In the genomic region with DNA sequence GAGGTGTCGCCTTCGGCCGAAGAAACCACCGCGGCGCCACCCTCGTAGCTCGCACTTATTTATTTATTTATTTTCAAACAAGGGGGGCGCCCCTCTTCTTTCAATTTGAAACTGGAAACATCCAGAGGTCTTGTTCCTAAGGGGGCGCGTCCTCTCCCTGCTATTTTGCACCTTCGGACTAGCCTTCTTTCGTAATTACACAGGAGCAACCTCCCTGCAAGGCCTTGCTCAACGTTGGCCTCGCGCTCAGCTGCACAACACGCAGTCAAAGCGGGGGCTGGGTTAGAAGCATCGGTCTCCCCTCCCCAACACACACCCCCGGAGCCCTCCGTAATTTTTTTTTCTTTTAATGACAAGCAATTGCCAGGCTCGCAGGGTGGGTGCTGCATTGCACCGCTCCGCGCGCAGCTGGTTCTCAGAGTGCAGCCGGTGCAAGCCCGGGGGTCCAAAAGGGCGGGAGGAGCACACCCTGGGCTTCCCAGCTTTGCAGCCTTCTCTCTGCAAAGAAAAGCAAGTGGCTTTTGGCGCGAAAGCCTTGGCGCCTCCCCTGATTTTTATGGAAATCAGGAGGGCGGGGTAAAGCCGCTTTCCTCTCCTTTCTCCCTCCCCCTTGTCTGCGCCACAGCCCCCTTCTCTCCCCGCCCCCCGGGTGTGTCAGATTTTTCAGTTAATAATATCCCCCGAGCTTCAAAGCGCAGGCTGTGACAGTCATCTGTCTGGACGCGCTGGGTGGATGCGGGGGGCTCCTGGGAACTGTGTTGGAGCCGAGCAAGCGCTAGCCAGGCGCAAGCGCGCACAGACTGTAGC, we compare ENCODE assay signal across 8 cellular contexts. TPM values are rescaled to one million over a fixed set of nuclear protein-coding genes. Genes with fewer than 3 reads are reported as not detected.
A peak's percentile ranks its signal among the peaks of the same experiment; 100 is the strongest.
DNase-seq lines count a peak whose midpoint lies in the region; ATAC-seq, FAIRE-seq and TF ChIP-seq lines count a peak whose summit lies in the region.

MYCN (plus strand) TSS at position 697 of the 807 bp plus-strand sequence. CDS start 1,515 bp downstream, outside the sequence.

- POLR2A ChIA-PET in activated CD4-positive, alpha-beta T cell treated with anti-CD3 and anti-CD28 coated beads, Interleukin-2, amount 10 ng/mL, durations not matched to agents 7 days and 5 days (lab: Charles Lee) = no interaction called here
- POLR2A ChIA-PET in endothelial cell of umbilical vein (lab: Charles Lee) = no interaction called here

- H4K20me1 ChIP-seq in endothelial cell of umbilical vein (replicated peaks; ENCODE audit: control insufficient read depth, extremely low read depth, insufficient read depth, low read length) = no peaks in the 10 kb centered on the region

- peaks cover 42 to 57% of the 10 kb centered on the region in 2 experiments for H3K27me3 ChIP-seq in endothelial cell of umbilical vein (ENCODE audit: control insufficient read depth in 2 of 2, insufficient read depth in 2 of 2, low read length in 2 of 2)

- H3K9me1 ChIP-seq in endothelial cell of umbilical vein (replicated peaks; ENCODE audit: control insufficient read depth, extremely low read depth, insufficient read depth, low read length) = no peaks in the 10 kb centered on the region

- CTCF ChIA-PET in activated CD4-positive, alpha-beta T cell treated with anti-CD3 and anti-CD28 coated beads, Interleukin-2, amount 10 ng/mL, durations not matched to agents 7 days and 5 days (lab: Charles Lee) = interaction anchor here (1.1 to 1.5 kb wide), 3 partner anchors 9 to 342 kb away, joined by 3 to 4 read pairs (median 3); no protein-coding TSS in a partner anchor
- CTCF ChIA-PET in endothelial cell of umbilical vein (lab: Charles Lee) = interaction anchor here (0.7 to 2.0 kb wide), 21 partner anchors 9 to 817 kb away, joined by 3 to 14 read pairs (median 4); no protein-coding TSS in a partner anchor

- TF ChIP-seq POLR2A in endothelial cell of umbilical vein (IDR thresholded peaks at IDR 0.05; ENCODE audit: low read depth, low read length) = no peak

- H3K4me3 ChIP-seq in endothelial cell of umbilical vein (replicated peaks in 1 of 3; ENCODE audit: insufficient read depth in 1 of 3, low read depth in 1 of 3, low read length in 3 of 3) (peak within 1 kb of the TSS in 2 of 3 experiments; percentile 2 to 47), mesodermal cell (ENCODE audit: extremely low read depth, insufficient read depth, low read length, poor library complexity, severe bottlenecking) (peak within 1 kb of the TSS; percentile 62)

- no peak for FAIRE-seq in endothelial cell of umbilical vein (lab: Jason Lieb, UNC)

- H3K9me3 ChIP-seq in endothelial cell of umbilical vein (replicated peaks; ENCODE audit: control insufficient read depth, insufficient read depth, low read length) (no peaks in the 10 kb centered on the region), mesodermal cell (ENCODE audit: control insufficient read depth, low read length) (no peaks in the 10 kb centered on the region)

- no peak within 1 kb of the TSS for H3K9ac ChIP-seq in endothelial cell of umbilical vein (replicated peaks; ENCODE audit: extremely low read depth, insufficient read depth, low read length)

- peaks cover 70% of the 10 kb centered on the region for H3K27me3 Mint-ChIP-seq in activated CD4-positive, alpha-beta T cell treated with anti-CD3 and anti-CD28 coated beads, Interleukin-2, amount 10 ng/mL, durations not matched to agents 7 days and 5 days
- peaks cover 62% of the 10 kb centered on the region for H3K27me3 Mint-ChIP-seq in stimulated activated naive CD8-positive, alpha-beta T cell treated with anti-CD3 and anti-CD28 coated beads, Interleukin-15, Interleukin-2, amounts not matched to agents 100 ng/mL and 50 ng/mL, for 24 hours

- H3K36me3 ChIP-seq in endothelial cell of umbilical vein (ENCODE audit: control insufficient read depth in 2 of 2, extremely low read depth in 1 of 2, insufficient read depth in 2 of 2, low read length in 2 of 2) (no peaks in the 10 kb centered on the region), mesodermal cell (ENCODE audit: control insufficient read depth, insufficient read depth, low read length) (no peaks in the 10 kb centered on the region)

- TF ChIP-seq CTCF in C4-2B (conservative IDR thresholded peaks at IDR 0.05) (peak; percentile 56), endothelial cell of umbilical vein (IDR thresholded peaks at IDR 0.05; ENCODE audit: extremely low read depth in 1 of 2, insufficient read depth in 1 of 2, low read depth in 1 of 2, low read length in 2 of 2) (no peak)

- H3K4me1 ChIP-seq in endothelial cell of umbilical vein (ENCODE audit: control insufficient read depth, extremely low read depth, insufficient read depth, low read length) = peaks cover 13% of the 10 kb centered on the region
- H3K4me1 ChIP-seq in mesodermal cell (ENCODE audit: control insufficient read depth, insufficient read depth, low read length, poor library complexity, severe bottlenecking) = peaks cover 12% of the 10 kb centered on the region

- no peak within 1 kb of the TSS for H3K27ac ChIP-seq in C4-2B
- H3K27ac ChIP-seq in endothelial cell of umbilical vein (ENCODE audit: insufficient read depth, low read depth, low read length) = no peak within 1 kb of the TSS
- peak within 1 kb of the TSS; percentile 6 for H3K27ac ChIP-seq in mesodermal cell (ENCODE audit: low read depth, low read length, severe bottlenecking)

- H3K4me2 ChIP-seq in endothelial cell of umbilical vein (ENCODE audit: insufficient read depth, low read length) = peak within 1 kb of the TSS; percentile 34

- dilution Hi-C loops in endothelial cell of umbilical vein (cut with MboI; ENCODE audit: extremely low pct_ligation_motif_present, low sequenced_read_pairs) = no loop called here

- ATAC-seq in GM21447 (IDR thresholded peaks at IDR 0.05; ENCODE audit: unreplicated experiment) (peak; percentile 51), HG03108 (IDR thresholded peaks at IDR 0.05; ENCODE audit: unreplicated experiment) (no peak)

- DNase-seq in NCI-H1694 treated with DMSO at 0.1 percent for 48 hours (lab: John Stamatoyannopoulos, UW) (peak; percentile 98), endothelial cell of umbilical vein (ENCODE audit: low read depth, low spot score) (peak; percentile 59)
- DNase-seq in activated CD4-positive, alpha-beta T cell treated with anti-CD3 and anti-CD28 coated beads, Interleukin-2, amount 10 ng/mL, durations not matched to agents 7 days and 5 days = peak; percentile 42

- no peaks in the 10 kb centered on the region for H3K9me3 Mint-ChIP-seq in activated CD4-positive, alpha-beta T cell treated with anti-CD3 and anti-CD28 coated beads, Interleukin-2, amount 10 ng/mL, durations not matched to agents 7 days and 5 days
- H3K9me3 Mint-ChIP-seq in stimulated activated naive CD8-positive, alpha-beta T cell treated with anti-CD3 and anti-CD28 coated beads, Interleukin-15, Interleukin-2, amounts not matched to agents 100 ng/mL and 50 ng/mL, for 24 hours = no peaks in the 10 kb centered on the region

- H2AFZ ChIP-seq in endothelial cell of umbilical vein (ENCODE audit: low read depth, low read length) = peak within 1 kb of the TSS; percentile 23

- H3K79me2 ChIP-seq in endothelial cell of umbilical vein (ENCODE audit: control insufficient read depth, insufficient read depth, low read length) = no peaks in the 10 kb centered on the region

- peak within 1 kb of the TSS; percentile 40 for H3K4me3 Mint-ChIP-seq in activated CD4-positive, alpha-beta T cell treated with anti-CD3 and anti-CD28 coated beads, Interleukin-2, amount 10 ng/mL, durations not matched to agents 7 days and 5 days
- H3K4me3 Mint-ChIP-seq in stimulated activated naive CD8-positive, alpha-beta T cell treated with anti-CD3 and anti-CD28 coated beads, Interleukin-15, Interleukin-2, amounts not matched to agents 100 ng/mL and 50 ng/mL, for 24 hours = peak within 1 kb of the TSS; percentile 68

- peaks cover 23% of the 10 kb centered on the region for H3K4me1 Mint-ChIP-seq in activated CD4-positive, alpha-beta T cell treated with anti-CD3 and anti-CD28 coated beads, Interleukin-2, amount 10 ng/mL, durations not matched to agents 7 days and 5 days
- H3K4me1 Mint-ChIP-seq in stimulated activated naive CD8-positive, alpha-beta T cell treated with anti-CD3 and anti-CD28 coated beads, Interleukin-15, Interleukin-2, amounts not matched to agents 100 ng/mL and 50 ng/mL, for 24 hours (ENCODE audit: low read depth) = peaks cover 22% of the 10 kb centered on the region

- no peak within 1 kb of the TSS for H3K27ac Mint-ChIP-seq in activated CD4-positive, alpha-beta T cell treated with anti-CD3 and anti-CD28 coated beads, Interleukin-2, amount 10 ng/mL, durations not matched to agents 7 days and 5 days
- H3K27ac Mint-ChIP-seq in stimulated activated naive CD8-positive, alpha-beta T cell treated with anti-CD3 and anti-CD28 coated beads, Interleukin-15, Interleukin-2, amounts not matched to agents 100 ng/mL and 50 ng/mL, for 24 hours = no peak within 1 kb of the TSS

- H3K36me3 Mint-ChIP-seq in activated CD4-positive, alpha-beta T cell treated with anti-CD3 and anti-CD28 coated beads, Interleukin-2, amount 10 ng/mL, durations not matched to agents 7 days and 5 days (ENCODE audit: low read depth) = no peaks in the 10 kb centered on the region
- no peaks in the 10 kb centered on the region for H3K36me3 Mint-ChIP-seq in stimulated activated naive CD8-positive, alpha-beta T cell treated with anti-CD3 and anti-CD28 coated beads, Interleukin-15, Interleukin-2, amounts not matched to agents 100 ng/mL and 50 ng/mL, for 24 hours (ENCODE audit: low read depth)

- BruUV-seq in endothelial cell of umbilical vein (replicated peaks; lab: Mats Ljungman, UMichigan) = no TSS peak

- intact Hi-C loops in endothelial cell of umbilical vein (cut with micrococcal nuclease) = loop anchor here (1.0 to 5.0 kb wide), 6 partner anchors 188 to 669 kb away; no protein-coding TSS in a partner anchor

- WGBS in mesodermal cell (ENCODE audit: insufficient coverage in 2 of 2), 2 experiments = 0% methylated on average over 35 to 37 of the region's 47 CpGs

TF ChIP-seq in endothelial cell of umbilical vein, 7 proteins besides CTCF, POLR2A, EP300 and RAD21 (continues in another document):
- TF ChIP-seq, protein P1, sequence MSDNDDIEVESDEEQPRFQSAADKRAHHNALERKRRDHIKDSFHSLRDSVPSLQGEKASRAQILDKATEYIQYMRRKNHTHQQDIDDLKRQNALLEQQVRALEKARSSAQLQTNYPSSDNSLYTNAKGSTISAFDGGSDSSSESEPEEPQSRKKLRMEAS (IDR thresholded peaks at IDR 0.05; ENCODE audit: insufficient read depth, insufficient read length) = no peak

RNA-seq across cellular contexts. Expression of gene MYCN, which starts in this region (rescaled TPM):
- total RNA-seq in activated CD4-positive, alpha-beta T cell treated with anti-CD3 and anti-CD28 coated beads, Interleukin-2, amount 10 ng/mL, durations not matched to agents 7 days and 5 days = not detected
- total RNA-seq in endothelial cell of umbilical vein = 3.6 and 6.8 TPM in 2 replicates
- 0.47 and 0.67 TPM in 2 replicates for polyA plus RNA-seq in endothelial cell of umbilical vein
- 0.40 and 0.45 TPM in 2 replicates for polyA plus RNA-seq in endothelial cell of umbilical vein (2011; cell fraction: cytosol; rRNA removed)
- polyA plus RNA-seq in endothelial cell of umbilical vein (2011; cell fraction: nucleus; rRNA removed) = 1.1 TPM in 2 replicates
- 0.62 and 2.3 TPM in 2 replicates for polyA plus RNA-seq in endothelial cell of umbilical vein (2012)
- 0.53 and 1.0 TPM in 2 replicates for polyA minus RNA-seq in endothelial cell of umbilical vein
- not detected for polyA minus RNA-seq in endothelial cell of umbilical vein (2011; cell fraction: cytosol; rRNA and poly(A)+ RNA removed)
- 0.48 and 0.63 TPM in 2 replicates for polyA minus RNA-seq in endothelial cell of umbilical vein (2011; cell fraction: nucleus; rRNA and poly(A)+ RNA removed)
- 16.4 TPM for polyA plus RNA-seq in mesodermal cell (2013, experiment 1 of 2)
- 16.5 TPM for polyA plus RNA-seq in mesodermal cell (2013, experiment 2 of 2)

Comparison
In these comparisons a context has a peak if more than half of its experiments do, and no peak if none do; other contexts are left out.
1. Peak in DNase-seq in activated CD4-positive, alpha-beta T cell treated with anti-CD3 and anti-CD28 coated beads, Interleukin-2, amount 10 ng/mL, durations not matched to agents 7 days and 5 days; RNA of the gene not detected or under 1 TPM.
2. DNase-seq: peak in every context shown above with its lines; median percentile 98 in NCI-H1694 treated with DMSO at 0.1 percent for 48 hours; 59 in endothelial cell of umbilical vein; 42 in activated CD4-positive, alpha-beta T cell treated with anti-CD3 and anti-CD28 coated beads, Interleukin-2, amount 10 ng/mL, durations not matched to agents 7 days and 5 days.